In genomic region chr18:57698571-57699276, GRCh38 we compare ENCODE assay signal across 8 cellular contexts.
DNase-seq lines count a peak whose midpoint lies in the region; ATAC-seq, FAIRE-seq and TF ChIP-seq lines count a peak whose summit lies in the region.

No MANE protein-coding gene starts in this region.

- H3K27me3 Mint-ChIP-seq in nephron progenitor cell (ENCODE audit: low read depth, poor library complexity): peaks cover 2% of the 10 kb centered on the region

- no peak for TF ChIP-seq CTCF in A673 (conservative IDR thresholded peaks at IDR 0.05; ENCODE audit: low read depth, low read length)
- no peak for TF ChIP-seq CTCF in epithelial cell of esophagus (IDR thresholded peaks at IDR 0.05; ENCODE audit: insufficient read depth, low read depth, low read length, missing control alignments)
- TF ChIP-seq CTCF in nephron progenitor cell (IDR thresholded peaks at IDR 0.05): no peak
- TF ChIP-seq CTCF in HepG2 (CRISPR knock-in tag; IDR thresholded peaks at IDR 0.05): no peak

- DNase-seq in A673 (ENCODE audit: low spot score) (peak; percentile 54), NCI-H146 (lab: John Stamatoyannopoulos, UW) (peak; percentile 77), epithelial cell of esophagus (ENCODE audit: low read depth) (peak; percentile 71), nephron progenitor cell (no peak), left lobe of liver (ENCODE audit: low spot score) (no peak), HepG2 (ENCODE audit: low spot score) (no peak), HT-29 (ENCODE audit: low spot score) (no peak)

- H3K9me3 ChIP-seq in A673 (ENCODE audit: low read depth, low read length, poor library complexity, severe bottlenecking) (no peaks in the 10 kb centered on the region), HepG2 (ENCODE audit: low read length) (no peaks in the 10 kb centered on the region)

- ATAC-seq in left lobe of liver (no peak), HepG2 (no peak), HG02588 (IDR thresholded peaks at IDR 0.05; ENCODE audit: unreplicated experiment) (no peak)

- H3K4me1 ChIP-seq in A673 (ENCODE audit: insufficient read depth, low read length, poor library complexity, severe bottlenecking): peaks cover 15% of the 10 kb centered on the region
- peaks cover 9% of the 10 kb centered on the region for H3K4me1 ChIP-seq in HepG2 (ENCODE audit: insufficient read depth, low read length)

- H3K4me3 ChIP-seq in A673 (ENCODE audit: low read depth, low read length, poor library complexity, severe bottlenecking) (no peak overlapping the region), epithelial cell of esophagus (ENCODE audit: low read length) (no peak overlapping the region), HepG2 (replicated peaks in 1 of 3; ENCODE audit: insufficient read depth in 1 of 3, low read depth in 2 of 3, low read length in 3 of 3) (no peak overlapping the region)

- H3K4me2 ChIP-seq in HepG2 (ENCODE audit: low read depth, low read length): no peak overlapping the region

- no peak for TF ChIP-seq RAD21 in HepG2 (CRISPR knock-in tag; IDR thresholded peaks at IDR 0.05)

- H3K4me1 Mint-ChIP-seq in nephron progenitor cell: peaks cover 15% of the 10 kb centered on the region

- H3K36me3 ChIP-seq in A673 (ENCODE audit: insufficient read depth, low read length, poor library complexity, severe bottlenecking) (peaks cover 38% of the 10 kb centered on the region), HepG2 (replicated peaks in 1 of 2; ENCODE audit: control insufficient read depth in 1 of 2, insufficient read depth in 2 of 2, low read length in 2 of 2) (0 out of 5 replicates have a peak, but pooled peaks cover 0 to 3% of the 10 kb centered on the region in 2 experiments)

- no peak for TF ChIP-seq EP300 in HepG2 (IDR thresholded peaks at IDR 0.05; ENCODE audit: low read depth in 2 of 2, low read length in 2 of 2)
- no peak for TF ChIP-seq EP300 in HepG2 (CRISPR knock-in tag; IDR thresholded peaks at IDR 0.05; ENCODE audit: borderline replicate concordance)

- in situ Hi-C loops in HepG2 (cut with HindIII; ENCODE audit: extremely low pct_ligation_motif_present, low pct_unique_long_range_greater_than_20kb): no loop called here

- WGBS in HepG2 (ENCODE audit: low lambda C conversion rate): 93% methylated on average over 7 of the region's 7 CpGs

- no peaks in the 10 kb centered on the region for H4K20me1 ChIP-seq in HepG2 (ENCODE audit: insufficient read depth, low read length)

- H3K27ac ChIP-seq in A673 (ENCODE audit: low read depth, low read length, poor library complexity, severe bottlenecking) (peak overlapping the region; percentile 22), HepG2 (ENCODE audit: extremely low read length, insufficient read depth, low read length) (no peak overlapping the region)

- intact Hi-C loops in A673 (cut with micrococcal nuclease; ENCODE audit: unreplicated experiment) (no loop called here), HepG2 (cut with micrococcal nuclease; ENCODE audit: unreplicated experiment) (no loop called here)

- POLR2A ChIA-PET in A673 (lab: Charles Lee; ENCODE audit: low non-redundant PET): no interaction called here
- POLR2A ChIA-PET in HepG2 (lab: Yijun Ruan, JAX): no interaction called here

- no peaks in the 10 kb centered on the region for H3K79me2 ChIP-seq in HepG2 (ENCODE audit: insufficient read depth, low read length)

- H3K27me3 ChIP-seq in A673 (replicated peaks; ENCODE audit: insufficient read depth, low read depth, low read length, poor library complexity) (no peaks in the 10 kb centered on the region), HepG2 (ENCODE audit: control insufficient read depth in 1 of 2, insufficient read depth in 2 of 2, low read length in 2 of 2) (no peaks in the 10 kb centered on the region)

- no TSS peak for BruUV-seq in A673 (replicated peaks; lab: Mats Ljungman, UMichigan)
- BruUV-seq in HepG2 (replicated peaks; lab: Mats Ljungman, UMichigan): no TSS peak

- CTCF ChIA-PET in A673 (lab: Charles Lee) (interaction anchor here (0.6 kb wide), 1 partner anchor 11 kb away, joined by 4 read pairs; no protein-coding TSS in a partner anchor), HepG2 (lab: Yijun Ruan, JAX; ENCODE audit: low intra/inter-chr PET ratio, low total read pairs) (no interaction called here)

- no peaks in the 10 kb centered on the region for H3K36me3 Mint-ChIP-seq in nephron progenitor cell (ENCODE audit: low read depth)

- H3K9ac ChIP-seq in HepG2 (ENCODE audit: insufficient read depth, low read depth, low read length): no peak overlapping the region

- TF ChIP-seq POLR2A in HepG2 (IDR thresholded peaks at IDR 0.05; ENCODE audit: insufficient read depth in 1 of 2, low read depth in 2 of 2, low read length in 2 of 2): no peak

- no peak overlapping the region for H2AFZ ChIP-seq in HepG2 (ENCODE audit: low read length)

- H3K4me3 Mint-ChIP-seq in nephron progenitor cell: no peak overlapping the region

- no peak for FAIRE-seq in HepG2 (lab: Jason Lieb, UNC)

- H3K27ac Mint-ChIP-seq in nephron progenitor cell: peak overlapping the region; percentile 88

- H3K9me3 Mint-ChIP-seq in nephron progenitor cell: no peaks in the 10 kb centered on the region

TF ChIP-seq in HepG2, 621 proteins besides CTCF, POLR2A, EP300 and RAD21:
- TF ChIP-seq ATM (IDR thresholded peaks at IDR 0.05; ENCODE audit: borderline replicate concordance) (no peak), RFXAP (CRISPR knock-in tag; IDR thresholded peaks at IDR 0.05; ENCODE audit: borderline replicate concordance) (no peak), NAIF1 (CRISPR knock-in tag; IDR thresholded peaks at IDR 0.05; ENCODE audit: borderline replicate concordance) (no peak), FOXA1 (IDR thresholded peaks at IDR 0.05) (no peak), FOXA1 (CRISPR knock-in tag; IDR thresholded peaks at IDR 0.05) (no peak), ZNF547 (CRISPR knock-in tag; IDR thresholded peaks at IDR 0.05) (no peak), ZNF749 (CRISPR knock-in tag; IDR thresholded peaks at IDR 0.05; ENCODE audit: borderline replicate concordance) (no peak), MXD1 (CRISPR knock-in tag; IDR thresholded peaks at IDR 0.05) (no peak), ZFX (CRISPR knock-in tag; IDR thresholded peaks at IDR 0.05; ENCODE audit: low read depth) (no peak), RERE (CRISPR knock-in tag; IDR thresholded peaks at IDR 0.05; ENCODE audit: low read depth) (no peak), ZNF326 (CRISPR knock-in tag; IDR thresholded peaks at IDR 0.05; ENCODE audit: borderline replicate concordance) (no peak)

Comparison
In these comparisons a context has a peak if more than half of its experiments do, and no peak if none do; other contexts are left out.
1. DNase-seq: peak in A673 (single experiment), NCI-H146 (single experiment) and epithelial cell of esophagus (single experiment); none in nephron progenitor cell (single experiment), left lobe of liver (single experiment), HepG2 (single experiment) and HT-29 (single experiment).